ENCODE assay signal across 22 cellular contexts in the genomic region with DNA sequence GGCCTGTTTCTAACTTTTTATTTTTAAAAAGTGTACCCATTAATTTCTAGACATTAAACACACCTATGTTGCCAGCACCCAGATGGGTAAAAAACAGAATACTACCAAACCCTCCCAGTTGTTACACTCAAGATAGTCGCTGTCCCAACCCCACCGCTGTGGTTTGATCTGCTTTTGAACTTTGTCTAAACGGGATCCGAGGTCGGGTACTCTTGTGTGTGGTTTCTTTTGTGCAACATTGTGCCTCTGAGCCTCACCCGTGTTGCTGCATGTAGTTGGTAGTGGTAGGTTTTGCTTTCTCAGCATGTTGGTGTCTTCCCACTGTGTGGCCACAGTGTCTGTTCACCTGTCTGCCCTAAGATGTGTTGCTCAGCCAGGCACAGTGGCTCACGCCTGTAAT. TPM values are rescaled to one million over a fixed set of nuclear protein-coding genes. Genes with fewer than 3 reads are reported as not detected.
DNase-seq lines count a peak whose midpoint lies in the region; ATAC-seq lines count a peak whose summit lies in the region.
"Had no signal": no experiment of that assay in that cellular context is flagged by ENCODE, and none has a peak within 500 bp of the region (broad histone marks: within the 10 kb centered on the region; RNA-seq: fewer than 3 reads in every experiment).

No MANE protein-coding gene starts in this region.

- intact Hi-C loops in activated T-helper 1 cell treated with anti-CD3 and anti-CD28 coated beads, Interleukin-12 subunit alpha, Interleukin-12 subunit beta, Interleukin-2, Interleukin-4 antibody, amounts not matched to agents 30 ng/mL and 10 ng/mL and 1 ng/mL, durations not matched to agents 14 hours and 24 hours and 36 hours (cut with micrococcal nuclease), result no loop called here

- DNase-seq in SIG-M5 treated with dmso at 0.1 percent for 504 hours (lab: John Stamatoyannopoulos, UW; ENCODE audit: unreplicated experiment) (peak; percentile 31), SIG-M5 (lab: John Stamatoyannopoulos, UW) (no peak), midbrain (lab: John Stamatoyannopoulos, UW) (no peak)
- DNase-seq in stimulated activated CD4-positive, alpha-beta T cell treated with anti-CD3 and anti-CD28 coated beads, Interleukin-4, amount 100 ng/mL, for 24 hours, result peak; percentile 18
- DNase-seq in stimulated activated CD4-positive, alpha-beta T cell treated with anti-CD3 and anti-CD28 coated beads, Interleukin-4, amount 100 ng/mL, for 1 hour, result no peak
- DNase-seq in activated T-helper 1 cell treated with anti-CD3 and anti-CD28 coated beads, Interleukin-12 subunit alpha, Interleukin-12 subunit beta, Interleukin-2, Interleukin-4 antibody, amounts not matched to agents 30 ng/mL and 10 ng/mL and 1 ng/mL, durations not matched to agents 14 hours and 24 hours and 36 hours (ENCODE audit: low spot score), result peak; percentile 39
- peak in 1 of 2 donors; percentile 34 for DNase-seq in stimulated activated naive CD8-positive, alpha-beta T cell treated with anti-CD3 and anti-CD28 coated beads, Interleukin-15, amount 100 ng/mL, for 72 hours
- DNase-seq: BE2C; caudate nucleus; erythroblast; foreskin melanocyte; KG1; kidney glomerular epithelial cell; NCI-H1092; NCI-H2107; NCI-H510A; right lobe of liver; stimulated activated CD4-positive, alpha-beta T cell treated with anti-CD3 and anti-CD28 coated beads, Interleukin-15, amount 100 ng/mL, for 24 hours had no signal

- H3K9me3 Mint-ChIP-seq in activated T-helper 1 cell treated with anti-CD3 and anti-CD28 coated beads, Interleukin-12 subunit alpha, Interleukin-12 subunit beta, Interleukin-2, Interleukin-4 antibody, amounts not matched to agents 30 ng/mL and 10 ng/mL and 1 ng/mL, durations not matched to agents 14 hours and 24 hours and 36 hours, result peaks cover 4% of the 10 kb centered on the region
- no peaks in the 10 kb centered on the region for H3K9me3 Mint-ChIP-seq in stimulated activated naive CD8-positive, alpha-beta T cell treated with anti-CD3 and anti-CD28 coated beads, Interleukin-15, amount 100 ng/mL, for 72 hours
- H3K9me3 Mint-ChIP-seq: GM23338; memory B cell; natural killer cell treated with Interleukin-12 subunit alpha and Interleukin-12 subunit beta and Interleukin-15 and Interleukin-18, amount 100 ng/mL, for 72 hours had no signal

- H3K4me3 Mint-ChIP-seq in activated T-helper 1 cell treated with anti-CD3 and anti-CD28 coated beads, Interleukin-12 subunit alpha, Interleukin-12 subunit beta, Interleukin-2, Interleukin-4 antibody, amounts not matched to agents 30 ng/mL and 10 ng/mL and 1 ng/mL, durations not matched to agents 14 hours and 24 hours and 36 hours, result peak overlapping the region; percentile 21
- peak overlapping the region; percentile 51 to 53 for H3K4me3 Mint-ChIP-seq in stimulated activated naive CD8-positive, alpha-beta T cell treated with anti-CD3 and anti-CD28 coated beads, Interleukin-15, amount 100 ng/mL, for 72 hours
- H3K4me3 Mint-ChIP-seq: GM23338; memory B cell; natural killer cell treated with Interleukin-12 subunit alpha and Interleukin-12 subunit beta and Interleukin-15 and Interleukin-18, amount 100 ng/mL, for 72 hours had no signal

- H3K27ac Mint-ChIP-seq in activated T-helper 1 cell treated with anti-CD3 and anti-CD28 coated beads, Interleukin-12 subunit alpha, Interleukin-12 subunit beta, Interleukin-2, Interleukin-4 antibody, amounts not matched to agents 30 ng/mL and 10 ng/mL and 1 ng/mL, durations not matched to agents 14 hours and 24 hours and 36 hours, result peak overlapping the region; percentile 52
- no peak overlapping the region for H3K27ac Mint-ChIP-seq in stimulated activated naive CD8-positive, alpha-beta T cell treated with anti-CD3 and anti-CD28 coated beads, Interleukin-15, amount 100 ng/mL, for 72 hours
- H3K27ac Mint-ChIP-seq: GM23338; memory B cell; natural killer cell treated with Interleukin-12 subunit alpha and Interleukin-12 subunit beta and Interleukin-15 and Interleukin-18, amount 100 ng/mL, for 72 hours had no signal

- H3K27me3 Mint-ChIP-seq in activated T-helper 1 cell treated with anti-CD3 and anti-CD28 coated beads, Interleukin-12 subunit alpha, Interleukin-12 subunit beta, Interleukin-2, Interleukin-4 antibody, amounts not matched to agents 30 ng/mL and 10 ng/mL and 1 ng/mL, durations not matched to agents 14 hours and 24 hours and 36 hours (ENCODE audit: insufficient read depth), result peaks cover 2% of the 10 kb centered on the region
- H3K27me3 Mint-ChIP-seq in stimulated activated naive CD8-positive, alpha-beta T cell treated with anti-CD3 and anti-CD28 coated beads, Interleukin-15, amount 100 ng/mL, for 72 hours, result no peaks in the 10 kb centered on the region
- H3K27me3 Mint-ChIP-seq: memory B cell; natural killer cell treated with Interleukin-12 subunit alpha and Interleukin-12 subunit beta and Interleukin-15 and Interleukin-18, amount 100 ng/mL, for 72 hours had no signal

- peaks cover 72% of the 10 kb centered on the region for H3K4me1 Mint-ChIP-seq in activated T-helper 1 cell treated with anti-CD3 and anti-CD28 coated beads, Interleukin-12 subunit alpha, Interleukin-12 subunit beta, Interleukin-2, Interleukin-4 antibody, amounts not matched to agents 30 ng/mL and 10 ng/mL and 1 ng/mL, durations not matched to agents 14 hours and 24 hours and 36 hours (ENCODE audit: low read depth)
- H3K4me1 Mint-ChIP-seq in stimulated activated naive CD8-positive, alpha-beta T cell treated with anti-CD3 and anti-CD28 coated beads, Interleukin-15, amount 100 ng/mL, for 72 hours, result peaks cover 88% of the 10 kb centered on the region

- peaks cover 43% of the 10 kb centered on the region for H3K36me3 Mint-ChIP-seq in activated T-helper 1 cell treated with anti-CD3 and anti-CD28 coated beads, Interleukin-12 subunit alpha, Interleukin-12 subunit beta, Interleukin-2, Interleukin-4 antibody, amounts not matched to agents 30 ng/mL and 10 ng/mL and 1 ng/mL, durations not matched to agents 14 hours and 24 hours and 36 hours (ENCODE audit: low read depth)

- ATAC-seq in stimulated activated naive CD8-positive, alpha-beta T cell treated with anti-CD3 and anti-CD28 coated beads, Interleukin-15, amount 100 ng/mL, for 72 hours, result peak; percentile 24
- no peak for ATAC-seq in HG03432 (IDR thresholded peaks at IDR 0.05; ENCODE audit: unreplicated experiment)
- ATAC-seq: GM23338; natural killer cell treated with Interleukin-12 subunit alpha and Interleukin-12 subunit beta and Interleukin-15 and Interleukin-18, amount 100 ng/mL, for 72 hours; right lobe of liver had no signal

RNA-seq across cellular contexts. Expression of a gene that starts 4.3 kb away (rescaled TPM):
- 39.3 and 42.6 TPM in 2 replicates for total RNA-seq in activated T-helper 1 cell treated with anti-CD3 and anti-CD28 coated beads, Interleukin-12 subunit alpha, Interleukin-12 subunit beta, Interleukin-2, Interleukin-4 antibody, amounts not matched to agents 30 ng/mL and 10 ng/mL and 1 ng/mL, durations not matched to agents 14 hours and 24 hours and 36 hours

RNA-seq across cellular contexts. Expression of a gene that starts 34.7 kb away (rescaled TPM):
- 531 and 535 TPM in 2 replicates for total RNA-seq in activated T-helper 1 cell treated with anti-CD3 and anti-CD28 coated beads, Interleukin-12 subunit alpha, Interleukin-12 subunit beta, Interleukin-2, Interleukin-4 antibody, amounts not matched to agents 30 ng/mL and 10 ng/mL and 1 ng/mL, durations not matched to agents 14 hours and 24 hours and 36 hours

RNA-seq across cellular contexts. Expression of a gene that starts 47.2 kb away (rescaled TPM):
- total RNA-seq in activated T-helper 1 cell treated with anti-CD3 and anti-CD28 coated beads, Interleukin-12 subunit alpha, Interleukin-12 subunit beta, Interleukin-2, Interleukin-4 antibody, amounts not matched to agents 30 ng/mL and 10 ng/mL and 1 ng/mL, durations not matched to agents 14 hours and 24 hours and 36 hours, result 153 and 159 TPM in 2 replicates

Comparison
In these comparisons a context has a peak if more than half of its experiments do, and no peak if none do; other contexts are left out.
1. DNase-seq: peak in SIG-M5 treated with dmso at 0.1 percent for 504 hours (single experiment), stimulated activated CD4-positive, alpha-beta T cell treated with anti-CD3 and anti-CD28 coated beads, Interleukin-4, amount 100 ng/mL, for 24 hours (single experiment) and activated T-helper 1 cell treated with anti-CD3 and anti-CD28 coated beads, Interleukin-12 subunit alpha, Interleukin-12 subunit beta, Interleukin-2, Interleukin-4 antibody, amounts not matched to agents 30 ng/mL and 10 ng/mL and 1 ng/mL, durations not matched to agents 14 hours and 24 hours and 36 hours (single experiment); none in SIG-M5 (single experiment), stimulated activated CD4-positive, alpha-beta T cell treated with anti-CD3 and anti-CD28 coated beads, Interleukin-4, amount 100 ng/mL, for 1 hour (single experiment) and midbrain (single experiment).